ENCODE assay signal across 18 cellular contexts in genomic region chr7:50475340-50475739, GRCh38. TPM values are rescaled to one million over a fixed set of nuclear protein-coding genes. Genes with fewer than 3 reads are reported as not detected.
DNase-seq lines count a peak whose midpoint lies in the region; ATAC-seq and TF ChIP-seq lines count a peak whose summit lies in the region.
"Had no signal": no experiment of that assay in that cellular context is flagged by ENCODE, and none has a peak within 500 bp of the region (broad histone marks: within the 10 kb centered on the region; RNA-seq: fewer than 3 reads in every experiment).

No MANE protein-coding gene starts in this region.

- in situ Hi-C loops in G401 (cut with HindIII; ENCODE audit: low sequenced_read_pairs): no loop called here

- no peaks in the 10 kb centered on the region for H3K9me3 Mint-ChIP-seq in activated CD8-positive, alpha-beta T cell treated with anti-CD3 and anti-CD28 coated beads, Interleukin-2, amount 10 ng/mL, durations not matched to agents 7 days and 5 days (ENCODE audit: insufficient read depth)
- H3K9me3 Mint-ChIP-seq: central memory CD8-positive, alpha-beta T cell; HFFc6 had no signal

- no peaks in the 10 kb centered on the region for H3K4me1 Mint-ChIP-seq in activated CD8-positive, alpha-beta T cell treated with anti-CD3 and anti-CD28 coated beads, Interleukin-2, amount 10 ng/mL, durations not matched to agents 7 days and 5 days (ENCODE audit: low read depth)
- H3K4me1 Mint-ChIP-seq: central memory CD8-positive, alpha-beta T cell had no signal

- H3K27ac Mint-ChIP-seq in activated CD8-positive, alpha-beta T cell treated with anti-CD3 and anti-CD28 coated beads, Interleukin-2, amount 10 ng/mL, durations not matched to agents 7 days and 5 days: no peak overlapping the region
- H3K27ac Mint-ChIP-seq: HFFc6 had no signal

- H3K27ac ChIP-seq in left lung: no peak overlapping the region
- H3K27ac ChIP-seq: PC-9 had no signal

- no peak for TF ChIP-seq CTCF in left lung (IDR thresholded peaks at IDR 0.05)

- POLR2A ChIA-PET in activated CD8-positive, alpha-beta T cell treated with anti-CD3 and anti-CD28 coated beads, Interleukin-2, amount 10 ng/mL, durations not matched to agents 7 days and 5 days (lab: Charles Lee): interaction anchor here (0.7 kb wide), 1 partner anchor 13 kb away, joined by 3 read pairs; no protein-coding TSS in a partner anchor

- H3K36me3 ChIP-seq in left lung: no peaks in the 10 kb centered on the region
- H3K36me3 ChIP-seq: gastrocnemius medialis, transverse colon had no signal

- no peak overlapping the region for H3K4me3 ChIP-seq in left lung
- H3K4me3 ChIP-seq: gastrocnemius medialis, PC-9, transverse colon had no signal

- peak; percentile 19 for DNase-seq in activated CD8-positive, alpha-beta T cell treated with anti-CD3 and anti-CD28 coated beads, Interleukin-2, amount 10 ng/mL, durations not matched to agents 7 days and 5 days
- DNase-seq in iPS-NIHi7 (ENCODE audit: extremely low spot score): no peak
- DNase-seq in left lung: no peak
- DNase-seq in kidney tubule cell (ENCODE audit: low spot score): no peak
- no peak for DNase-seq in G401 (ENCODE audit: low spot score)
- DNase-seq: DMS79; gastrocnemius medialis; HFFc6; mesenchymal stem cell; PC-9; right cardiac atrium; stimulated activated CD4-positive, alpha-beta T cell treated with anti-CD3 and anti-CD28 coated beads, Interleukin-1b, Interleukin-23, amount 100 ng/mL, for 48 hours; transverse colon had no signal

- no peak overlapping the region for H3K4me3 Mint-ChIP-seq in activated CD8-positive, alpha-beta T cell treated with anti-CD3 and anti-CD28 coated beads, Interleukin-2, amount 10 ng/mL, durations not matched to agents 7 days and 5 days
- H3K4me3 Mint-ChIP-seq: central memory CD8-positive, alpha-beta T cell; HFFc6 had no signal

- no peaks in the 10 kb centered on the region for H3K4me1 ChIP-seq in left lung
- H3K4me1 ChIP-seq: transverse colon had no signal

- no peaks in the 10 kb centered on the region for H3K9me3 ChIP-seq in left lung
- H3K9me3 ChIP-seq: gastrocnemius medialis, transverse colon had no signal

- ATAC-seq in GM18502 (IDR thresholded peaks at IDR 0.05; ENCODE audit: poor library complexity, unreplicated experiment): peak; percentile 80
- ATAC-seq in GM18909 (IDR thresholded peaks at IDR 0.05; ENCODE audit: poor library complexity, unreplicated experiment): peak; percentile 63
- peak; percentile 77 for ATAC-seq in HG02870 (IDR thresholded peaks at IDR 0.05; ENCODE audit: unreplicated experiment)
- no peak for ATAC-seq in activated CD8-positive, alpha-beta T cell treated with anti-CD3 and anti-CD28 coated beads, Interleukin-2, amount 10 ng/mL, durations not matched to agents 7 days and 5 days
- ATAC-seq in left lung: no peak
- ATAC-seq: gastrocnemius medialis, HepG2, right cardiac atrium had no signal

- H3K27me3 ChIP-seq in left lung: no peaks in the 10 kb centered on the region
- H3K27me3 ChIP-seq: gastrocnemius medialis, transverse colon had no signal

- intact Hi-C loops in left lung (cut with DNase I): no loop called here

- H3K36me3 Mint-ChIP-seq in activated CD8-positive, alpha-beta T cell treated with anti-CD3 and anti-CD28 coated beads, Interleukin-2, amount 10 ng/mL, durations not matched to agents 7 days and 5 days (ENCODE audit: low read depth): no peaks in the 10 kb centered on the region

- H3K27me3 Mint-ChIP-seq in activated CD8-positive, alpha-beta T cell treated with anti-CD3 and anti-CD28 coated beads, Interleukin-2, amount 10 ng/mL, durations not matched to agents 7 days and 5 days (ENCODE audit: low read depth): peaks cover 2% of the 10 kb centered on the region

- CTCF ChIA-PET in activated CD8-positive, alpha-beta T cell treated with anti-CD3 and anti-CD28 coated beads, Interleukin-2, amount 10 ng/mL, durations not matched to agents 7 days and 5 days (lab: Charles Lee): interaction anchor here (0.7 to 1.5 kb wide), 4 partner anchors 8 to 158 kb away, joined by 3 read pairs; no protein-coding TSS in a partner anchor

RNA-seq across cellular contexts. Expression of gene FIGNL1, which starts 25.2 kb away (rescaled TPM):
- 10 to 100 TPM; 40.7 to 41.0 TPM for total RNA-seq in activated CD8-positive, alpha-beta T cell treated with anti-CD3 and anti-CD28 coated beads, Interleukin-2, amount 10 ng/mL, durations not matched to agents 7 days and 5 days
- total RNA-seq in left lung: 10 to 100 TPM; 12.0 to 13.5 TPM
- 17.2 and 21.4 TPM in 2 replicates for total RNA-seq in G401 (2014; rRNA removed; shearing (Covaris generic))

Comparison
In these comparisons a context has a peak if more than half of its experiments do, and no peak if none do; other contexts are left out.
1. ATAC-seq: peak in GM18502 (single experiment), GM18909 (single experiment) and HG02870 (single experiment); none in activated CD8-positive, alpha-beta T cell treated with anti-CD3 and anti-CD28 coated beads, Interleukin-2, amount 10 ng/mL, durations not matched to agents 7 days and 5 days (single experiment) and left lung (single experiment).